1 cellular context compared by ENCODE assay signal in genomic region chr3:194161181-194162045, GRCh38.
A peak's percentile ranks its signal among the peaks of the same experiment; 100 is the strongest.
TF ChIP-seq lines count a peak whose summit lies in the region.

No MANE protein-coding gene starts in this region.

TF ChIP-seq in HepG2, 621 proteins besides CTCF, POLR2A, EP300 and RAD21 (continued from another document and continues in another):
- TF ChIP-seq AHDC1 (CRISPR knock-in tag; IDR thresholded peaks at IDR 0.05; ENCODE audit: borderline replicate concordance) (peak; percentile 27; the same call in 1 of the 2 replicates), ZNF547 (CRISPR knock-in tag; IDR thresholded peaks at IDR 0.05) (no peak), SIX4 (CRISPR knock-in tag; IDR thresholded peaks at IDR 0.05) (no peak), ZBTB20 (CRISPR knock-in tag; IDR thresholded peaks at IDR 0.05; ENCODE audit: borderline replicate concordance, low read depth) (peak; percentile 66), HOMEZ (CRISPR knock-in tag; IDR thresholded peaks at IDR 0.05; ENCODE audit: low read depth) (0 out of 2 replicates have a peak, but pooled peaks have one; percentile 15), HMGA1 (CRISPR knock-in tag; conservative IDR thresholded peaks at IDR 0.05) (no peak), ZNF800 (CRISPR knock-in tag; IDR thresholded peaks at IDR 0.05) (peak; percentile 86), GTF3A (CRISPR knock-in tag; conservative IDR thresholded peaks at IDR 0.05) (no peak), GATAD2A (CRISPR knock-in tag; IDR thresholded peaks at IDR 0.05) (peak; percentile 82), ZBTB49 (CRISPR knock-in tag; IDR thresholded peaks at IDR 0.05; ENCODE audit: borderline replicate concordance) (no peak), HES4 (CRISPR knock-in tag; IDR thresholded peaks at IDR 0.05; ENCODE audit: borderline replicate concordance) (no peak), KDM2A (CRISPR knock-in tag; IDR thresholded peaks at IDR 0.05; ENCODE audit: borderline replicate concordance, low read depth) (0 out of 2 replicates have a peak, but pooled peaks have one; percentile 48), CERS6 (CRISPR knock-in tag; IDR thresholded peaks at IDR 0.05) (no peak), RELA (CRISPR knock-in tag; IDR thresholded peaks at IDR 0.05) (no peak), MTF1 (CRISPR knock-in tag; IDR thresholded peaks at IDR 0.05) (no peak), ZBTB37 (CRISPR knock-in tag; IDR thresholded peaks at IDR 0.05) (no peak), ATF4 (CRISPR knock-in tag; IDR thresholded peaks at IDR 0.05) (no peak), YEATS2 (CRISPR knock-in tag; IDR thresholded peaks at IDR 0.05; ENCODE audit: borderline replicate concordance) (peak; percentile 31; the same call in 1 of the 2 replicates), STAT5B (CRISPR knock-in tag; IDR thresholded peaks at IDR 0.05) (no peak), LCORL (IDR thresholded peaks at IDR 0.05) (no peak), LCORL (CRISPR knock-in tag; IDR thresholded peaks at IDR 0.05) (no peak), ZNF251 (CRISPR knock-in tag; IDR thresholded peaks at IDR 0.05) (no peak), RNF219 (CRISPR knock-in tag; IDR thresholded peaks at IDR 0.05) (no peak), ZNF281 (CRISPR knock-in tag; IDR thresholded peaks at IDR 0.05; ENCODE audit: borderline replicate concordance) (no peak), ZBTB46 (CRISPR knock-in tag; IDR thresholded peaks at IDR 0.05; ENCODE audit: borderline replicate concordance) (no peak), ISL2 (CRISPR knock-in tag; IDR thresholded peaks at IDR 0.05) (0 out of 2 replicates have a peak, but pooled peaks have one; percentile 23), ZSCAN31 (CRISPR knock-in tag; IDR thresholded peaks at IDR 0.05; ENCODE audit: low read depth) (0 out of 2 replicates have a peak, but pooled peaks have one; percentile 21), FOXO1 (CRISPR knock-in tag; IDR thresholded peaks at IDR 0.05) (peak; percentile 25; the same call in 1 of the 2 replicates), SNRNP70 (IDR thresholded peaks at IDR 0.05; ENCODE audit: low read depth, low read length) (no peak), JUNB (CRISPR knock-in tag; IDR thresholded peaks at IDR 0.05; ENCODE audit: borderline replicate concordance) (no peak)
